Comparison of ENCODE assay signal across 14 cellular contexts in genomic region chrX:39201305-39201990, GRCh38.
DNase-seq lines count a peak whose midpoint lies in the region; ATAC-seq and TF ChIP-seq lines count a peak whose summit lies in the region.
"Had no signal": no experiment of that assay in that cellular context is flagged by ENCODE, and none has a peak within 500 bp of the region (broad histone marks: within the 10 kb centered on the region; RNA-seq: fewer than 3 reads in every experiment).

No MANE protein-coding gene starts in this region.

- WGBS in SK-N-SH (ENCODE audit: low lambda C conversion rate), result 46% methylated on average over 6 of the region's 6 CpGs
- 61 to 68% methylated on average over 6 of the region's 6 CpGs for WGBS in GM23248 (ENCODE audit: low coverage in 1 of 2, low lambda C conversion rate in 2 of 2, missing lambda C conversion rate in 2 of 2), 2 experiments

- no peak overlapping the region for H3K27ac ChIP-seq in SK-N-SH (ENCODE audit: low read depth in 2 of 2, low read length in 1 of 2)
- no peak overlapping the region for H3K27ac ChIP-seq in GM23248
- no peak overlapping the region for H3K27ac ChIP-seq in lower lobe of right lung
- H3K27ac ChIP-seq: testis, WERI-Rb-1 had no signal

- no peak for TF ChIP-seq CTCF in SK-N-SH (IDR thresholded peaks at IDR 0.05)
- TF ChIP-seq CTCF in lower lobe of right lung (IDR thresholded peaks at IDR 0.05), result no peak

- peaks cover 22% of the 10 kb centered on the region for H3K4me1 Mint-ChIP-seq in activated naive CD8-positive, alpha-beta T cell treated with anti-CD3 and anti-CD28 coated beads, Interleukin-2, amount 10 ng/mL, durations not matched to agents 7 days and 5 days

- H3K9me3 Mint-ChIP-seq in activated naive CD8-positive, alpha-beta T cell treated with anti-CD3 and anti-CD28 coated beads, Interleukin-2, amount 10 ng/mL, durations not matched to agents 7 days and 5 days, result peaks cover 2% of the 10 kb centered on the region
- H3K9me3 Mint-ChIP-seq: memory B cell had no signal

- TF ChIP-seq EP300 in SK-N-SH (IDR thresholded peaks at IDR 0.05; ENCODE audit: borderline replicate concordance in 1 of 2, low read depth in 1 of 2, low read length in 1 of 2), result no peak

- H3K4me3 Mint-ChIP-seq in activated naive CD8-positive, alpha-beta T cell treated with anti-CD3 and anti-CD28 coated beads, Interleukin-2, amount 10 ng/mL, durations not matched to agents 7 days and 5 days, result no peak overlapping the region
- H3K4me3 Mint-ChIP-seq: memory B cell had no signal

- H3F3A ChIP-seq in SK-N-SH (replicated peaks; ENCODE audit: insufficient read depth) (no peaks in the 10 kb centered on the region), GM23248 (ENCODE audit: insufficient read depth) (no peaks in the 10 kb centered on the region)

- H3K9ac ChIP-seq in SK-N-SH (no peak overlapping the region), GM23248 (no peak overlapping the region)

- H4K20me1 ChIP-seq in SK-N-SH (ENCODE audit: insufficient read depth), result no peaks in the 10 kb centered on the region
- no peaks in the 10 kb centered on the region for H4K20me1 ChIP-seq in GM23248 (ENCODE audit: insufficient read depth)

- no peak overlapping the region for H2AFZ ChIP-seq in SK-N-SH (ENCODE audit: low read depth)
- H2AFZ ChIP-seq in GM23248, result no peak overlapping the region

- in situ Hi-C loops in GM23248 (cut with MboI), result no loop called here

- no peaks in the 10 kb centered on the region for H3K36me3 Mint-ChIP-seq in activated naive CD8-positive, alpha-beta T cell treated with anti-CD3 and anti-CD28 coated beads, Interleukin-2, amount 10 ng/mL, durations not matched to agents 7 days and 5 days

- H3K27ac Mint-ChIP-seq in activated naive CD8-positive, alpha-beta T cell treated with anti-CD3 and anti-CD28 coated beads, Interleukin-2, amount 10 ng/mL, durations not matched to agents 7 days and 5 days, result no peak overlapping the region
- H3K27ac Mint-ChIP-seq: memory B cell had no signal

- H3K27me3 ChIP-seq in SK-N-SH (ENCODE audit: insufficient read depth) (peaks cover 4% of the 10 kb centered on the region; the same call in 1 of the 2 replicates), GM23248 (replicated peaks; ENCODE audit: insufficient read depth) (no peaks in the 10 kb centered on the region), lower lobe of right lung (ENCODE audit: low read depth) (no peaks in the 10 kb centered on the region)
- H3K27me3 ChIP-seq: testis had no signal

- H3K4me2 ChIP-seq in SK-N-SH (no peak overlapping the region), GM23248 (ENCODE audit: unreplicated experiment) (no peak overlapping the region)

- H3K36me3 ChIP-seq in SK-N-SH (replicated peaks in 1 of 2; ENCODE audit: control insufficient read depth in 1 of 2, insufficient read depth in 2 of 2, low read length in 1 of 2) (no peaks in the 10 kb centered on the region), GM23248 (ENCODE audit: low read depth) (no peaks in the 10 kb centered on the region), lower lobe of right lung (no peaks in the 10 kb centered on the region)
- H3K36me3 ChIP-seq: WERI-Rb-1 had no signal

- ATAC-seq in SK-N-SH treated with all-trans-retinoic acid at 6 μM for 48 hours (no peak), GM19324 (IDR thresholded peaks at IDR 0.05; ENCODE audit: low FRiP score, unreplicated experiment) (no peak), lower lobe of right lung (no peak)
- peak; percentile 46 for ATAC-seq in activated naive CD8-positive, alpha-beta T cell treated with anti-CD3 and anti-CD28 coated beads, Interleukin-2, amount 10 ng/mL, durations not matched to agents 7 days and 5 days (ENCODE audit: low read depth)

- no peak for TF ChIP-seq RAD21 in SK-N-SH (IDR thresholded peaks at IDR 0.05; ENCODE audit: low read length)

- intact Hi-C loops in lower lobe of right lung (cut with DNase I), result no loop called here

- CTCF ChIA-PET in SK-N-SH (lab: Yijun Ruan, JAX), result no interaction called here

- H3K4me3 ChIP-seq in SK-N-SH (ENCODE audit: low read depth in 2 of 2, low read length in 1 of 2), result no peak overlapping the region
- no peak overlapping the region for H3K4me3 ChIP-seq in GM23248
- H3K4me3 ChIP-seq in lower lobe of right lung, result no peak overlapping the region
- H3K4me3 ChIP-seq: testis had no signal

- POLR2A ChIA-PET in SK-N-SH (lab: Yijun Ruan, JAX), result no interaction called here
- POLR2A ChIA-PET in activated naive CD8-positive, alpha-beta T cell treated with anti-CD3 and anti-CD28 coated beads, Interleukin-2, amount 10 ng/mL, durations not matched to agents 7 days and 5 days (lab: Charles Lee), result no interaction called here

- DNase-seq in SK-N-SH, result no peak
- peak; percentile 15 for DNase-seq in GM23248
- DNase-seq in activated naive CD8-positive, alpha-beta T cell treated with anti-CD3 and anti-CD28 coated beads, Interleukin-2, amount 10 ng/mL, durations not matched to agents 7 days and 5 days, result no peak
- DNase-seq in left kidney (ENCODE audit: low read depth, low spot score), result peak; percentile 5
- DNase-seq in activated CD4-positive, CD25-positive, alpha-beta regulatory T cell treated with anti-CD3 and anti-CD28 coated beads, Interleukin-2, amount 50 U/mL, for 72 hours, result no peak
- no peak for DNase-seq in lower lobe of right lung
- DNase-seq: ACHN, dermis blood vessel endothelial cell, NCI-H345, testis, WERI-Rb-1 had no signal

- H3K9me3 ChIP-seq in SK-N-SH (no peaks in the 10 kb centered on the region), GM23248 (ENCODE audit: low read depth) (no peaks in the 10 kb centered on the region), lower lobe of right lung (no peaks in the 10 kb centered on the region)
- H3K9me3 ChIP-seq: testis had no signal

- H3K79me2 ChIP-seq in SK-N-SH (ENCODE audit: insufficient read depth) (no peaks in the 10 kb centered on the region), GM23248 (ENCODE audit: insufficient read depth) (no peaks in the 10 kb centered on the region)

- H3K27me3 Mint-ChIP-seq in activated naive CD8-positive, alpha-beta T cell treated with anti-CD3 and anti-CD28 coated beads, Interleukin-2, amount 10 ng/mL, durations not matched to agents 7 days and 5 days, result no peaks in the 10 kb centered on the region

- H3K4me1 ChIP-seq in SK-N-SH (ENCODE audit: control insufficient read depth in 1 of 2, insufficient read depth in 2 of 2, low read depth in 1 of 2, low read length in 1 of 2) (no peaks in the 10 kb centered on the region), GM23248 (ENCODE audit: insufficient read depth) (no peaks in the 10 kb centered on the region; the same call in 1 of the 2 replicates), lower lobe of right lung (no peaks in the 10 kb centered on the region)
- H3K4me1 ChIP-seq: testis had no signal

- no peaks in the 10 kb centered on the region for H3K9me2 ChIP-seq in SK-N-SH
- no peaks in the 10 kb centered on the region for H3K9me2 ChIP-seq in GM23248 (ENCODE audit: insufficient read depth)

TF ChIP-seq in SK-N-SH, 30 proteins besides CTCF, POLR2A, EP300 and RAD21:
- TF ChIP-seq YY1 (IDR thresholded peaks at IDR 0.05; ENCODE audit: low read depth), result no peak
- TF ChIP-seq RFX5 (IDR thresholded peaks at IDR 0.05; ENCODE audit: low read length), result peak; percentile 94
- no peak for TF ChIP-seq CHD2 (IDR thresholded peaks at IDR 0.05; ENCODE audit: low read length, partially characterized antibody)

TF ChIP-seq in SK-N-SH treated with all-trans-retinoic acid at 6 μM for 48 hours, 23 proteins besides CTCF, POLR2A, EP300 and RAD21:
- no peak for TF ChIP-seq ARNTL (CRISPR knock-in tag; IDR thresholded peaks at IDR 0.05; ENCODE audit: borderline replicate concordance, low read depth)
- TF ChIP-seq ZNF8 (CRISPR knock-in tag; IDR thresholded peaks at IDR 0.05), result no peak
- no peak for TF ChIP-seq OSR1 (CRISPR knock-in tag; IDR thresholded peaks at IDR 0.05)
- no peak for TF ChIP-seq ZFP30 (CRISPR knock-in tag; IDR thresholded peaks at IDR 0.05)
- TF ChIP-seq ZC3H10 (CRISPR knock-in tag; IDR thresholded peaks at IDR 0.05), result no peak

Comparison
In these comparisons a context has a peak if more than half of its experiments do, and no peak if none do; other contexts are left out.
1. DNase-seq: peak in GM23248 (single experiment) and left kidney (single experiment); none in SK-N-SH (single experiment), activated naive CD8-positive, alpha-beta T cell treated with anti-CD3 and anti-CD28 coated beads, Interleukin-2, amount 10 ng/mL, durations not matched to agents 7 days and 5 days (single experiment), activated CD4-positive, CD25-positive, alpha-beta regulatory T cell treated with anti-CD3 and anti-CD28 coated beads, Interleukin-2, amount 50 U/mL, for 72 hours (single experiment) and lower lobe of right lung (single experiment).